1 cellular context compared by ENCODE assay signal in genomic region chr3:106257172-106257571, GRCh38.
TF ChIP-seq lines count a peak whose summit lies in the region.

No MANE protein-coding gene starts in this region.

TF ChIP-seq in GM12878, 131 proteins besides CTCF, POLR2A, EP300 and RAD21 (continued from another document):
- TF ChIP-seq POLR2AphosphoS5 (IDR thresholded peaks at IDR 0.05; ENCODE audit: low read length) = peak; percentile 19; the same call in 1 of the 2 replicates
- TF ChIP-seq NBN (IDR thresholded peaks at IDR 0.05) = 0 out of 2 replicates have a peak, but pooled peaks have one; percentile 28
- 0 out of 2 replicates have a peak, but pooled peaks have one; percentile 17 for TF ChIP-seq FOXM1 (IDR thresholded peaks at IDR 0.05; ENCODE audit: low read depth, low read length)
- TF ChIP-seq ZBTB40 (IDR thresholded peaks at IDR 0.05; ENCODE audit: borderline replicate concordance) = no peak
- TF ChIP-seq CBX5 (IDR thresholded peaks at IDR 0.05; ENCODE audit: low read depth) = 0 out of 2 replicates have a peak, but pooled peaks have one; percentile 25
- peak; percentile 28; the same call in 1 of the 2 replicates for TF ChIP-seq RUNX3 (IDR thresholded peaks at IDR 0.05; ENCODE audit: low read length)
